Comparison of ENCODE assay signal across 32 cellular contexts in genomic region chr11:18994860-18995259, GRCh38. TPM values are rescaled to one million over a fixed set of nuclear protein-coding genes. Genes with fewer than 3 reads are reported as not detected.
"Had no signal": no experiment of that assay in that cellular context is flagged by ENCODE, and none has a peak within 500 bp of the region (broad histone marks: within the 10 kb centered on the region; RNA-seq: fewer than 3 reads in every experiment).

No MANE protein-coding gene starts in this region.

- H3K4me1 ChIP-seq: stomach, suprapubic skin, testis, thyroid gland, tibial artery, tibial nerve, transverse colon, upper lobe of left lung, upper lobe of right lung, uterus, vagina had no signal

- ATAC-seq: stimulated activated effector memory CD8-positive, alpha-beta T cell treated with anti-CD3 and anti-CD28 coated beads, Interleukin-12 subunit alpha, Interleukin-12 subunit beta, amount 100 ng/mL, for 72 hours; stimulated activated memory B cell treated with anti-CD40 and anti-IgM and Interleukin-4, amounts not matched to agents 10 μg/mL and 1 μg/mL and 100 μg/mL, for 72 hours; stimulated activated naive B cell treated with anti-CD40 and anti-IgM and Interleukin-4, amounts not matched to agents 10 μg/mL and 1 μg/mL and 100 μg/mL, for 72 hours; stimulated activated naive CD8-positive, alpha-beta T cell treated with anti-CD3 and anti-CD28 coated beads, Interleukin-15, amount 100 ng/mL, for 72 hours; stimulated activated naive CD8-positive, alpha-beta T cell treated with anti-CD3 and anti-CD28 coated beads, Interleukin-15, Interleukin-2, amounts not matched to agents 100 U/mL and 50 U/mL, for 24 hours; upper lobe of right lung had no signal

- H3K27ac ChIP-seq: stomach, suprapubic skin, testis, thoracic aorta, thyroid gland, tibial artery, tibial nerve, transverse colon, upper lobe of left lung, upper lobe of right lung, uterus, vagina had no signal

- H3K4me3 Mint-ChIP-seq: stimulated activated effector memory CD8-positive, alpha-beta T cell treated with anti-CD3 and anti-CD28 coated beads, Interleukin-12 subunit alpha, Interleukin-12 subunit beta, amount 100 ng/mL, for 72 hours; stimulated activated memory B cell treated with anti-CD40 and anti-IgM and Interleukin-4, amounts not matched to agents 10 μg/mL and 1 μg/mL and 100 μg/mL, for 72 hours; stimulated activated naive B cell treated with anti-CD40 and anti-IgM and Interleukin-4, amounts not matched to agents 10 μg/mL and 1 μg/mL and 100 μg/mL, for 72 hours; stimulated activated naive CD8-positive, alpha-beta T cell treated with anti-CD3 and anti-CD28 coated beads, Interleukin-15, amount 100 ng/mL, for 72 hours; stimulated activated naive CD8-positive, alpha-beta T cell treated with anti-CD3 and anti-CD28 coated beads, Interleukin-15, Interleukin-2, amounts not matched to agents 100 ng/mL and 50 ng/mL, for 24 hours; type B pancreatic cell had no signal

- H3K27ac Mint-ChIP-seq: stimulated activated effector memory CD8-positive, alpha-beta T cell treated with anti-CD3 and anti-CD28 coated beads, Interleukin-12 subunit alpha, Interleukin-12 subunit beta, amount 100 ng/mL, for 72 hours; stimulated activated memory B cell treated with anti-CD40 and anti-IgM and Interleukin-4, amounts not matched to agents 10 μg/mL and 1 μg/mL and 100 μg/mL, for 72 hours; stimulated activated naive B cell treated with anti-CD40 and anti-IgM and Interleukin-4, amounts not matched to agents 10 μg/mL and 1 μg/mL and 100 μg/mL, for 72 hours; stimulated activated naive CD8-positive, alpha-beta T cell treated with anti-CD3 and anti-CD28 coated beads, Interleukin-15, amount 100 ng/mL, for 72 hours; stimulated activated naive CD8-positive, alpha-beta T cell treated with anti-CD3 and anti-CD28 coated beads, Interleukin-15, Interleukin-2, amounts not matched to agents 100 ng/mL and 50 ng/mL, for 24 hours; type B pancreatic cell had no signal

- H3K4me3 ChIP-seq: stomach, suprapubic skin, testis, thoracic aorta, thyroid gland, tibial artery, tibial nerve, transverse colon, upper lobe of left lung, upper lobe of right lung, uterus, vagina had no signal

- H3K27me3 Mint-ChIP-seq: stimulated activated memory B cell treated with anti-CD40 and anti-IgM and Interleukin-4, amounts not matched to agents 10 μg/mL and 1 μg/mL and 100 μg/mL, for 72 hours; stimulated activated naive CD8-positive, alpha-beta T cell treated with anti-CD3 and anti-CD28 coated beads, Interleukin-15, amount 100 ng/mL, for 72 hours had no signal

- H3K4me1 Mint-ChIP-seq: stimulated activated effector memory CD8-positive, alpha-beta T cell treated with anti-CD3 and anti-CD28 coated beads, Interleukin-12 subunit alpha, Interleukin-12 subunit beta, amount 100 ng/mL, for 72 hours; stimulated activated memory B cell treated with anti-CD40 and anti-IgM and Interleukin-4, amounts not matched to agents 10 μg/mL and 1 μg/mL and 100 μg/mL, for 72 hours; stimulated activated naive B cell treated with anti-CD40 and anti-IgM and Interleukin-4, amounts not matched to agents 10 μg/mL and 1 μg/mL and 100 μg/mL, for 72 hours; stimulated activated naive CD8-positive, alpha-beta T cell treated with anti-CD3 and anti-CD28 coated beads, Interleukin-15, amount 100 ng/mL, for 72 hours had no signal

- H3K27me3 ChIP-seq: stomach, suprapubic skin, testis, thyroid gland, tibial artery, tibial nerve, transverse colon, upper lobe of left lung, upper lobe of right lung, uterus, vagina had no signal

- FAIRE-seq: urothelium cell line had no signal

- H3K36me3 ChIP-seq: stomach, suprapubic skin, thoracic aorta, thyroid gland, tibial artery, tibial nerve, transverse colon, upper lobe of left lung, upper lobe of right lung, uterus, vagina had no signal

- H3K9me3 ChIP-seq: testis, thoracic aorta, thyroid gland, tibial artery, transverse colon, upper lobe of left lung, upper lobe of right lung, uterus, vagina had no signal

- DNase-seq: stimulated activated CD4-positive, alpha-beta T cell treated with anti-CD3 and anti-CD28 coated beads, Interleukin-2, amount 100 ng/mL, for 48 hours; stimulated activated CD4-positive, alpha-beta T cell treated with anti-CD3 and anti-CD28 coated beads, Interleukin-4, amount 100 ng/mL, for 1 hour; stimulated activated CD4-positive, alpha-beta T cell treated with anti-CD3 and anti-CD28 coated beads, Interleukin-4, amount 100 ng/mL, for 24 hours; stimulated activated CD4-positive, alpha-beta T cell treated with anti-CD3 and anti-CD28 coated beads, Interleukin-4, amount 100 ng/mL, for 4 hours; stimulated activated CD8-positive, alpha-beta memory T cell treated with anti-CD3 and anti-CD28 coated beads, Interleukin-4, amount 100 ng/mL, for 48 hours; stimulated activated naive B cell treated with anti-CD40 and anti-IgM and Interleukin-4, amounts not matched to agents 10 μg/mL and 1 μg/mL and 100 μg/mL, for 72 hours; stimulated activated naive CD4-positive, alpha-beta T cell; stimulated activated naive CD4-positive, alpha-beta T cell treated with Interleukin-2 at 50 U/mL for 16 hours; stimulated activated naive CD8-positive, alpha-beta T cell treated with anti-CD3 and anti-CD28 coated beads, Interleukin-15, amount 100 ng/mL, for 72 hours; stimulated activated naive CD8-positive, alpha-beta T cell treated with anti-CD3 and anti-CD28 coated beads, Interleukin-15, Interleukin-2, amounts not matched to agents 100 U/mL and 50 U/mL, for 24 hours; stomach; substantia nigra; testis; thyroid gland; tibial artery; transverse colon; upper lobe of left lung; upper lobe of right lung; uterus had no signal

- H3K9me3 Mint-ChIP-seq: type B pancreatic cell had no signal

- H3K36me3 Mint-ChIP-seq: stimulated activated effector memory CD8-positive, alpha-beta T cell treated with anti-CD3 and anti-CD28 coated beads, Interleukin-12 subunit alpha, Interleukin-12 subunit beta, amount 100 ng/mL, for 72 hours; stimulated activated memory B cell treated with anti-CD40 and anti-IgM and Interleukin-4, amounts not matched to agents 10 μg/mL and 1 μg/mL and 100 μg/mL, for 72 hours; stimulated activated naive B cell treated with anti-CD40 and anti-IgM and Interleukin-4, amounts not matched to agents 10 μg/mL and 1 μg/mL and 100 μg/mL, for 72 hours; type B pancreatic cell had no signal

RNA-seq across cellular contexts. Expression of gene MRGPRX1, which starts 55.6 kb away (rescaled TPM):
- total RNA-seq: stomach, subcutaneous adipose tissue, suprapubic skin, temporal lobe, testis, thoracic aorta, thyroid gland, tibial nerve, transverse colon, upper lobe of left lung, upper lobe of right lung, ureter, urinary bladder, uterus, vagina had no signal
- polyA plus RNA-seq: stomach, urinary bladder had no signal
